ENCODE assay signal across 8 cellular contexts in the genomic region with DNA sequence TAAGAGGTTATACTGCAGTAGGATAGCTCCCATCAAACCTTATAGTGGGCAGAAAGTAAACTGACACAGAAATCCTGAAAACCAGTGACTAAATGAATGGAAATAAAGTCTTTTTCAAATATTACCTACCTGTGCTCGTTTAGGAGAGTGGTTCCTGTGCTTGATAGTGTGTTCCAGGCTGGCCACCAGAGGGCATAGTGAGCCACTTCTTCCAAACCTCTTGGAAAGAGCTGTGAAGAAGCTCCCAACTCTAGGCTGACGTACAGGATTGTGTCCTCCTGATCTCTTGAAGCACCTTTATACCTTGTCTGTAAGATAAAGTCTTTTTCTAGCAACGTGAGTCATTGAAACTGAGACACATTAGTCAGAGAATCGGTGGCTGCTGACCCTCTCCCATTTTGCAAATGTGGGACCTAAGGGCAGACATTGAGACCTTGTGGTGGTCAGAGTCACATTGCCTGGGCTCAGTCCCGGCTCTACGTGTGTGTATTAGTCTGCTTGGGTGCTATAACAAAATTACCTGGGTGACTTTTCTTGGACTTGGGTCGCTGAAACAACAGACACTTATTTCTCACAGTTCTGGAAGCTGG. TPM values are rescaled to one million over a fixed set of nuclear protein-coding genes. Genes with fewer than 3 reads are reported as not detected.
DNase-seq lines count a peak whose midpoint lies in the region; ATAC-seq and TF ChIP-seq lines count a peak whose summit lies in the region.

No MANE protein-coding gene starts in this region.

- DNase-seq in GM12865 (ENCODE audit: low read depth) (peak; percentile 72), NCI-H345 treated with DMSO at 0.1 percent for 48 hours (lab: John Stamatoyannopoulos, UW; ENCODE audit: unreplicated experiment) (peak; percentile 41), endodermal cell (peak; percentile 89), mesendoderm (peak; percentile 80), stomach (peak; percentile 60)
- peak; percentile 65 for DNase-seq in activated CD4-positive, alpha-beta T cell treated with anti-CD3 and anti-CD28 coated beads, Interleukin-2, amount 10 ng/mL, durations not matched to agents 7 days and 5 days

- no peaks in the 10 kb centered on the region for H3K79me1 ChIP-seq in mesendoderm (ENCODE audit: low read length)

- peaks cover 70% of the 10 kb centered on the region for H3K36me3 ChIP-seq in endodermal cell (ENCODE audit: control insufficient read depth, insufficient read depth, low read length)
- H3K36me3 ChIP-seq in mesendoderm (ENCODE audit: control insufficient read depth, insufficient read depth, low read length), result peaks cover 17% of the 10 kb centered on the region
- H3K36me3 ChIP-seq in stomach, result peaks cover 19 to 89% (median 74%) of the 10 kb centered on the region in 4 donors

- H3K23ac ChIP-seq in mesendoderm (ENCODE audit: low read length), result no peak overlapping the region

- peaks cover 47% of the 10 kb centered on the region for H3K36me3 Mint-ChIP-seq in activated CD4-positive, alpha-beta T cell treated with anti-CD3 and anti-CD28 coated beads, Interleukin-2, amount 10 ng/mL, durations not matched to agents 7 days and 5 days (ENCODE audit: low read depth)
- peaks cover 60% of the 10 kb centered on the region for H3K36me3 Mint-ChIP-seq in endodermal cell (ENCODE audit: low read depth)

- H2BK120ac ChIP-seq in mesendoderm (ENCODE audit: low read depth, low read length), result no peak overlapping the region

- POLR2A ChIA-PET in activated CD4-positive, alpha-beta T cell treated with anti-CD3 and anti-CD28 coated beads, Interleukin-2, amount 10 ng/mL, durations not matched to agents 7 days and 5 days (lab: Charles Lee), result no interaction called here

- no peak overlapping the region for H3K4ac ChIP-seq in mesendoderm (ENCODE audit: low read depth, low read length)

- intact Hi-C loops in stomach (cut with DNase I; ENCODE audit: low total_unique reads), result loop anchor here (10.0 kb wide), 1 partner anchor 261 kb away; no protein-coding TSS in a partner anchor

- H2BK15ac ChIP-seq in mesendoderm (replicated peaks; ENCODE audit: low read depth), result no peak overlapping the region

- no peaks in the 10 kb centered on the region for H3K9me3 ChIP-seq in endodermal cell (ENCODE audit: control insufficient read depth, low read length)
- H3K9me3 ChIP-seq in stomach, result no peaks in the 10 kb centered on the region

- H3K4me1 ChIP-seq in endodermal cell (ENCODE audit: control insufficient read depth, insufficient read depth, low read length), result no peaks in the 10 kb centered on the region
- H3K4me1 ChIP-seq in mesendoderm (ENCODE audit: control insufficient read depth, low read depth, low read length), result no peaks in the 10 kb centered on the region
- H3K4me1 ChIP-seq in stomach, result no peaks in the 10 kb centered on the region

- no peaks in the 10 kb centered on the region for H3K27me3 Mint-ChIP-seq in activated CD4-positive, alpha-beta T cell treated with anti-CD3 and anti-CD28 coated beads, Interleukin-2, amount 10 ng/mL, durations not matched to agents 7 days and 5 days
- H3K27me3 Mint-ChIP-seq in endodermal cell (ENCODE audit: insufficient read depth), result no peaks in the 10 kb centered on the region

- H3K27ac ChIP-seq in endodermal cell (ENCODE audit: low read depth, low read length) (no peak overlapping the region), mesendoderm (ENCODE audit: low read depth, low read length) (no peak overlapping the region), stomach (no peak overlapping the region)

- no peak overlapping the region for H3K27ac Mint-ChIP-seq in activated CD4-positive, alpha-beta T cell treated with anti-CD3 and anti-CD28 coated beads, Interleukin-2, amount 10 ng/mL, durations not matched to agents 7 days and 5 days
- H3K27ac Mint-ChIP-seq in endodermal cell, result no peak overlapping the region

- no peaks in the 10 kb centered on the region for H3K27me3 ChIP-seq in endodermal cell (ENCODE audit: control insufficient read depth, insufficient read depth, low read length, poor library complexity, severe bottlenecking)
- no peaks in the 10 kb centered on the region for H3K27me3 ChIP-seq in mesendoderm (ENCODE audit: insufficient read depth, low read length, poor library complexity)
- H3K27me3 ChIP-seq in stomach, result no peaks in the 10 kb centered on the region

- no peak overlapping the region for H3K56ac ChIP-seq in mesendoderm (ENCODE audit: low read length)

- H3K18ac ChIP-seq in mesendoderm (ENCODE audit: low read length), result no peak overlapping the region

- no peak overlapping the region for H3K4me3 Mint-ChIP-seq in activated CD4-positive, alpha-beta T cell treated with anti-CD3 and anti-CD28 coated beads, Interleukin-2, amount 10 ng/mL, durations not matched to agents 7 days and 5 days
- H3K4me3 Mint-ChIP-seq in endodermal cell, result no peak overlapping the region

- no peak overlapping the region for H4K8ac ChIP-seq in mesendoderm (ENCODE audit: low read depth, low read length)

- H4K5ac ChIP-seq in mesendoderm (ENCODE audit: low read length), result no peak overlapping the region

- H2BK5ac ChIP-seq in mesendoderm (ENCODE audit: low read length), result no peak overlapping the region

- ATAC-seq in HG03064 (IDR thresholded peaks at IDR 0.05; ENCODE audit: low read depth, unreplicated experiment) (peak; percentile 69), HG02763 (IDR thresholded peaks at IDR 0.05; ENCODE audit: unreplicated experiment) (no peak)

- TF ChIP-seq POLR2A in stomach (IDR thresholded peaks at IDR 0.05), result no peak

- H3K79me2 ChIP-seq in mesendoderm (ENCODE audit: control insufficient read depth, insufficient read depth, low read length), result no peaks in the 10 kb centered on the region

- 74 to 81% methylated on average over 6 to 7 of the region's 7 CpGs for WGBS in endodermal cell (ENCODE audit: insufficient coverage in 1 of 2, insufficient read length in 1 of 2), 2 experiments
- WGBS in mesendoderm (ENCODE audit: extremely low coverage, insufficient coverage, low lambda C conversion rate), result no CpG with 5 or more reads among the region's 7 CpGs
- WGBS in stomach, 5 donors, result 58 to 67% (median 62%) methylated on average over 7 of the region's 7 CpGs

- CTCF ChIA-PET in activated CD4-positive, alpha-beta T cell treated with anti-CD3 and anti-CD28 coated beads, Interleukin-2, amount 10 ng/mL, durations not matched to agents 7 days and 5 days (lab: Charles Lee), result interaction anchor here (0.6 to 3.7 kb wide), 8 partner anchors 9 to 1255 kb away, joined by 3 to 11 read pairs (median 4); no protein-coding TSS in a partner anchor

- peak; percentile 83 for TF ChIP-seq CTCF in GM12865 (IDR thresholded peaks at IDR 0.05; ENCODE audit: insufficient read depth, low read depth, low read length, missing control alignments)
- peak; percentile 95 for TF ChIP-seq CTCF in endodermal cell (conservative IDR thresholded peaks at IDR 0.05)
- TF ChIP-seq CTCF in stomach (IDR thresholded peaks at IDR 0.05), result peak in 5 of 7 experiments; percentile 46 to 79 (median 75)

- H3K4me3 ChIP-seq in GM12865 (ENCODE audit: low read depth, low read length) (no peak overlapping the region), endodermal cell (ENCODE audit: low read length) (no peak overlapping the region), mesendoderm (ENCODE audit: low read length) (no peak overlapping the region), stomach (no peak overlapping the region)

- no peaks in the 10 kb centered on the region for H3K4me1 Mint-ChIP-seq in activated CD4-positive, alpha-beta T cell treated with anti-CD3 and anti-CD28 coated beads, Interleukin-2, amount 10 ng/mL, durations not matched to agents 7 days and 5 days
- no peaks in the 10 kb centered on the region for H3K4me1 Mint-ChIP-seq in endodermal cell

- no peaks in the 10 kb centered on the region for H3K9me3 Mint-ChIP-seq in activated CD4-positive, alpha-beta T cell treated with anti-CD3 and anti-CD28 coated beads, Interleukin-2, amount 10 ng/mL, durations not matched to agents 7 days and 5 days
- no peaks in the 10 kb centered on the region for H3K9me3 Mint-ChIP-seq in endodermal cell

- no peak overlapping the region for H3K9ac ChIP-seq in endodermal cell (ENCODE audit: extremely low read depth, low read length, poor library complexity, severe bottlenecking)
- no peak overlapping the region for H3K9ac ChIP-seq in mesendoderm (ENCODE audit: low read length)

- H2AK5ac ChIP-seq in mesendoderm (ENCODE audit: low read length), result no peak overlapping the region

- no peak overlapping the region for H3K4me2 ChIP-seq in mesendoderm (ENCODE audit: low read length)

- no peak for TF ChIP-seq EP300 in stomach (IDR thresholded peaks at IDR 0.05)

RNA-seq across cellular contexts. Expression of gene TDP1, which starts 17.6 kb away (rescaled TPM):
- total RNA-seq in activated CD4-positive, alpha-beta T cell treated with anti-CD3 and anti-CD28 coated beads, Interleukin-2, amount 10 ng/mL, durations not matched to agents 7 days and 5 days, result 10 to 100 TPM; 77.9 to 79.6 TPM
- 10 to 100 TPM; 51.4 to 69.2 TPM for total RNA-seq in endodermal cell
- 40.8 TPM for polyA plus RNA-seq in endodermal cell (2013, experiment 1 of 2)
- 41.2 TPM for polyA plus RNA-seq in endodermal cell (2013, experiment 2 of 2)
- 37.6 TPM for polyA plus RNA-seq in mesendoderm (2013, experiment 1 of 2)
- 38.1 TPM for polyA plus RNA-seq in mesendoderm (2013, experiment 2 of 2)
- total RNA-seq in stomach, result 100 to 1,000 TPM in 1 of 5 donors, 10 to 100 TPM in 3, 1 to 10 TPM in 1; 2.6 to 127 (median 26.8) TPM
- polyA plus RNA-seq in stomach, result 1 to 10 TPM; 3.4 to 5.9 (median 3.6) TPM

RNA-seq across cellular contexts. Expression of gene EFCAB11, which starts 18.8 kb away (rescaled TPM):
- 1 to 10 TPM; 7.7 to 8.6 TPM for total RNA-seq in activated CD4-positive, alpha-beta T cell treated with anti-CD3 and anti-CD28 coated beads, Interleukin-2, amount 10 ng/mL, durations not matched to agents 7 days and 5 days
- total RNA-seq in endodermal cell (10 to 100 TPM; 23.8 to 47.6 TPM), stomach (10 to 100 TPM in 3 of 5 donors, 1 to 10 TPM in 2; 9.6 to 20.4 (median 10.3) TPM)
- 18.2 TPM for polyA plus RNA-seq in endodermal cell (2013, experiment 1 of 2)
- polyA plus RNA-seq in endodermal cell (2013, experiment 2 of 2), result 17.8 TPM
- 8.6 TPM for polyA plus RNA-seq in mesendoderm (2013, experiment 1 of 2)
- polyA plus RNA-seq in mesendoderm (2013, experiment 2 of 2), result 8.5 TPM
- polyA plus RNA-seq in stomach, result 10 to 100 TPM in 1 of 3 donors, 1 to 10 TPM in 2; 4.5 to 10.5 (median 4.6) TPM
